5 cellular contexts compared by ENCODE assay signal in the genomic region with DNA sequence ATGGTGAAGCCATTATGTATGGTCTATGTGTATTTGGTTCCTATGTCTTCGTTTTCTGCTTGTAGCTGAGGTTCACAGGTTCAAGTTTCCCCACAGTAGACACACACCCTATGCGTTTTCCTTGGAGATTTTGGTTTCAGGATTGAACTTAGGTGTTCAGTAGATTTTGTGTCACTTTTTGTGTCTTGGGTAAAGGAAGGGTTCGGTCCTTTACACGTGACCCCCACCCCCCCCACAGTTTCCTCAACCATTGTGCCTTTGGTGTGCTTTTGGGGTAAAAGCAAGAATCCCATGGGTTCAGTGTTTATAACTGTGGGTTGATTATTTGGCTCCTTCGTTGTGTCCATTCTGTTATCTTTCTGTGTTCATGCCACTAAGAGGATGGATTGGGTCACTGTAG. TPM values are rescaled to one million over a fixed set of nuclear protein-coding genes. Genes with fewer than 3 reads are reported as not detected.
"Had no signal": no experiment of that assay in that cellular context is flagged by ENCODE, and none has a peak within 500 bp of the region (broad histone marks: within the 10 kb centered on the region; RNA-seq: fewer than 3 reads in every experiment).

No MANE protein-coding gene starts in this region.

RNA-seq across cellular contexts. Expression of gene POTEH, which starts 24.3 kb away (rescaled TPM):
- total RNA-seq: LHCN-M2, MCF 10A, NCI-H460, SJCRH30, SK-MEL-5 had no signal
